In genomic region chr10:132039371-132039770, GRCh38 we compare ENCODE assay signal across 9 cellular contexts. TPM values are rescaled to one million over a fixed set of nuclear protein-coding genes. Genes with fewer than 3 reads are reported as not detected.
"Had no signal": no experiment of that assay in that cellular context is flagged by ENCODE, and none has a peak within 500 bp of the region (broad histone marks: within the 10 kb centered on the region; RNA-seq: fewer than 3 reads in every experiment).

No MANE protein-coding gene starts in this region.

- H2AFZ ChIP-seq: GM23248 had no signal

- H3K4me3 ChIP-seq: GM23248 had no signal

- H3K36me3 Mint-ChIP-seq: IgD-negative memory B cell had no signal

- DNase-seq: GM23248, GOT3, H9, HCEC 1CT, KBM-7 had no signal

- FAIRE-seq: H54, HTR-8/SVneo had no signal

- H3K27ac ChIP-seq: GM23248 had no signal

- H3K4me3 Mint-ChIP-seq: H9 had no signal

- H3K9ac ChIP-seq: GM23248 had no signal

RNA-seq across cellular contexts. Expression of gene JAKMIP3, which starts 26.4 kb away (rescaled TPM):
- total RNA-seq: GM23248, HT-29 had no signal
- polyA plus RNA-seq: IgD-negative memory B cell had no signal

RNA-seq across cellular contexts. Expression of gene BNIP3, which starts 57.6 kb away (rescaled TPM):
- total RNA-seq: HT-29 had no signal
